In the genomic region with DNA sequence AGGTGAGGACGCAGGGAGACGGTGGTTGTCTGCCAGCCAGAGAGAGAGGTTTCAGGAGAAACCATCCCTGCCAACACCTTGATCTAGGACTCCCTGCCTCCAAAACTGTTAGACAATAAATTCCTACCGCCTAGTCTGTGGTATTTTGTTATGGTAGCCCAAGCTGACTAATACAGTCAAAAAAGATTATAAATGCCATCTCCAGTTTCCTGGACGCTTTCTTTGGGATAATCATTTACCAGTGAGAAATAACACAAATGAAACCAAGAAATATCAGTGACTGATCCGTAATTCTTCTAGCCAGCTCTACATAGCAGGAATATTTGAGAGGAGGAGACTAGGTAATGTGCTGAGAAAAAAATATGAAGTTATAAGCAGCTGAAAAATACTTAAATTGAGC, we compare ENCODE assay signal across 29 cellular contexts.
"Had no signal": no experiment of that assay in that cellular context is flagged by ENCODE, and none has a peak within 500 bp of the region (broad histone marks: within the 10 kb centered on the region; RNA-seq: fewer than 3 reads in every experiment).

No MANE protein-coding gene starts in this region.

- H3K79me2 ChIP-seq: parathyroid adenoma had no signal

- H3K9ac ChIP-seq: neural progenitor cell, parathyroid adenoma had no signal

- H3K4me1 ChIP-seq: gastrocnemius medialis, heart left ventricle, left lung, neural progenitor cell, parathyroid adenoma, right atrium auricular region, thyroid gland, vagina had no signal

- H3K27me3 Mint-ChIP-seq: progenitor cell of endocrine pancreas had no signal

- DNase-seq: dorsolateral prefrontal cortex; effector CD4-positive, alpha-beta T cell; foreskin fibroblast; gastrocnemius medialis; heart left ventricle; hippocampal formation; left lung; mesendoderm; midbrain; naive thymus-derived CD4-positive, alpha-beta T cell; stimulated activated CD4-positive, alpha-beta T cell treated with anti-CD3 and anti-CD28 coated beads, Interleukin-12 subunit alpha, Interleukin-12 subunit beta, amount 100 ng/mL, for 4 hours; stimulated activated CD4-positive, alpha-beta T cell treated with anti-CD3 and anti-CD28 coated beads, Interleukin-1b, Interleukin-23, amount 100 ng/mL, for 48 hours; stimulated activated CD4-positive, alpha-beta T cell treated with anti-CD3 and anti-CD28 coated beads, Interleukin-4, amount 100 ng/mL, for 1 hour; stimulated activated CD8-positive, alpha-beta memory T cell treated with anti-CD3 and anti-CD28 coated beads, Interleukin-4, amount 100 ng/mL, for 48 hours; stimulated activated naive CD4-positive, alpha-beta T cell; stomach; thyroid gland; trophoblast cell had no signal

- FAIRE-seq: colon, islet of Langerhans had no signal

- H3K27me3 ChIP-seq: dorsolateral prefrontal cortex, gastrocnemius medialis, left lung, neural progenitor cell, right atrium auricular region, stomach, thyroid gland, vagina had no signal

- H3K4me3 ChIP-seq: dorsolateral prefrontal cortex, gastrocnemius medialis, heart left ventricle, left lung, neural progenitor cell, right atrium auricular region, smooth muscle cell, stomach, thyroid gland, vagina had no signal

- H2AFZ ChIP-seq: neural progenitor cell, parathyroid adenoma had no signal

- H3K27ac Mint-ChIP-seq: naive thymus-derived CD4-positive, alpha-beta T cell; nephron; neural progenitor cell; progenitor cell of endocrine pancreas had no signal

- H3K4me2 ChIP-seq: neural progenitor cell, smooth muscle cell had no signal

- ATAC-seq: esophagus mucosa; gastrocnemius medialis; heart left ventricle; left lung; naive thymus-derived CD4-positive, alpha-beta T cell; sciatic nerve had no signal

- H3K36me3 Mint-ChIP-seq: naive thymus-derived CD4-positive, alpha-beta T cell; neural progenitor cell had no signal

- H3K36me3 ChIP-seq: gastrocnemius medialis, heart left ventricle, left lung, neural progenitor cell, right atrium auricular region, stomach, thyroid gland, vagina had no signal

- H3K27ac ChIP-seq: dorsolateral prefrontal cortex, gastrocnemius medialis, heart left ventricle, left lung, neural progenitor cell, parathyroid adenoma, right atrium auricular region, stomach, thyroid gland, vagina had no signal

- H3K9me3 ChIP-seq: gastrocnemius medialis, heart left ventricle, left lung, right atrium auricular region, stomach, thyroid gland, vagina had no signal

- H3K4me1 Mint-ChIP-seq: naive thymus-derived CD4-positive, alpha-beta T cell had no signal

- H3K4me3 Mint-ChIP-seq: naive thymus-derived CD4-positive, alpha-beta T cell; nephron; neural progenitor cell had no signal
